In the genomic region with DNA sequence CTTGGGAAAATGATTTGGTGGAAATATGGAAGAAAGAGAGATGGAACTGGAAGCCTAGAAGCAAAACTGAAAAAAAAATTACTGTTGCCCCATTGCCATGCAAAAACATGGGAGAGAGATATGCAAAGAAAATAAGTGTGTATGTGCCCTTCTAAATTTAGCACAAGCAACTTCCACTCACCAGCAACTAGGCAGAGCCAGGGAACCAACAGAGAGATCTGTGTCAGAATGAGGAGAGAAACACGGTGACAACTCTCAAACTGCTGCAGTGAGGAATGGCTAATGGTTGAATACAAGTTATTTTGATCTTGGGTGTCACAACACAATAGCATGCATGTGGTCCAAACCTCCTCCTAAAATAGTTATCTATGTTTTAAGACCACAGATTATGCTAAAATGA, we compare ENCODE assay signal across 27 cellular contexts. TPM values are rescaled to one million over a fixed set of nuclear protein-coding genes. Genes with fewer than 3 reads are reported as not detected.
"Had no signal": no experiment of that assay in that cellular context is flagged by ENCODE, and none has a peak within 500 bp of the region (broad histone marks: within the 10 kb centered on the region; RNA-seq: fewer than 3 reads in every experiment).

No MANE protein-coding gene starts in this region.

- H3K9me3 Mint-ChIP-seq: activated B cell treated with CpG ODN at 0.5 μM for 24 hours; activated CD4-positive, alpha-beta T cell treated with anti-CD3 and anti-CD28 coated beads, Interleukin-2, amount 10 ng/mL, durations not matched to agents 24 days and 14 days; activated naive CD4-positive, alpha-beta T cell treated with anti-CD3 and anti-CD28 coated beads, Interleukin-2, amount 50 U/mL, for 24 hours; activated T-helper 1 cell treated with anti-CD3 and anti-CD28 coated beads, Interleukin-12 subunit alpha, Interleukin-12 subunit beta, Interleukin-2, Interleukin-4 antibody, amounts not matched to agents 30 ng/mL and 10 ng/mL and 1 ng/mL, durations not matched to agents 14 hours and 24 hours and 36 hours had no signal

- ATAC-seq: activated CD8-positive, alpha-beta memory T cell treated with anti-CD3 and anti-CD28 coated beads, Interleukin-2, amount 10 ng/mL, durations not matched to agents 7 days and 5 days; body of pancreas had no signal

- H3K27ac ChIP-seq: body of pancreas had no signal

- H3K36me3 Mint-ChIP-seq: activated CD8-positive, alpha-beta memory T cell treated with anti-CD3 and anti-CD28 coated beads, Interleukin-2, amount 10 ng/mL, durations not matched to agents 7 days and 5 days; activated naive CD4-positive, alpha-beta T cell treated with anti-CD3 and anti-CD28 coated beads, Interleukin-2, amount 50 U/mL, for 24 hours; IgD-negative memory B cell had no signal

- H3K27ac Mint-ChIP-seq: activated B cell treated with CpG ODN at 0.5 μM for 24 hours; activated CD4-positive, alpha-beta T cell treated with anti-CD3 and anti-CD28 coated beads, Interleukin-2, amount 10 ng/mL, durations not matched to agents 24 days and 14 days; activated CD8-positive, alpha-beta memory T cell treated with anti-CD3 and anti-CD28 coated beads, Interleukin-2, amount 10 ng/mL, durations not matched to agents 7 days and 5 days; activated naive CD4-positive, alpha-beta T cell treated with anti-CD3 and anti-CD28 coated beads, Interleukin-2, amount 50 U/mL, for 24 hours; activated T-cell treated with anti-CD3 and anti-CD28 coated beads, Interleukin-2, amount 50 U/mL, for 24 hours; activated T-helper 1 cell treated with anti-CD3 and anti-CD28 coated beads, Interleukin-12 subunit alpha, Interleukin-12 subunit beta, Interleukin-2, Interleukin-4 antibody, amounts not matched to agents 30 ng/mL and 10 ng/mL and 1 ng/mL, durations not matched to agents 14 hours and 24 hours and 36 hours; IgD-negative memory B cell had no signal

- H3K4me3 Mint-ChIP-seq: activated B cell treated with CpG ODN at 0.5 μM for 24 hours; activated CD4-positive, alpha-beta T cell treated with anti-CD3 and anti-CD28 coated beads, Interleukin-2, amount 10 ng/mL, durations not matched to agents 24 days and 14 days; activated CD8-positive, alpha-beta memory T cell treated with anti-CD3 and anti-CD28 coated beads, Interleukin-2, amount 10 ng/mL, durations not matched to agents 7 days and 5 days; activated naive CD4-positive, alpha-beta T cell treated with anti-CD3 and anti-CD28 coated beads, Interleukin-2, amount 50 U/mL, for 24 hours; activated T-cell treated with anti-CD3 and anti-CD28 coated beads, Interleukin-2, amount 50 U/mL, for 24 hours; activated T-helper 1 cell treated with anti-CD3 and anti-CD28 coated beads, Interleukin-12 subunit alpha, Interleukin-12 subunit beta, Interleukin-2, Interleukin-4 antibody, amounts not matched to agents 30 ng/mL and 10 ng/mL and 1 ng/mL, durations not matched to agents 14 hours and 24 hours and 36 hours; IgD-negative memory B cell had no signal

- H3K4me3 ChIP-seq: body of pancreas had no signal

- H3K4me1 Mint-ChIP-seq: activated B cell treated with CpG ODN at 0.5 μM for 24 hours; activated CD4-positive, alpha-beta T cell treated with anti-CD3 and anti-CD28 coated beads, Interleukin-2, amount 10 ng/mL, durations not matched to agents 24 days and 14 days; activated CD8-positive, alpha-beta memory T cell treated with anti-CD3 and anti-CD28 coated beads, Interleukin-2, amount 10 ng/mL, durations not matched to agents 7 days and 5 days; activated naive CD4-positive, alpha-beta T cell treated with anti-CD3 and anti-CD28 coated beads, Interleukin-2, amount 50 U/mL, for 24 hours; IgD-negative memory B cell had no signal

- H3K4me1 ChIP-seq: body of pancreas had no signal

- H3K27me3 Mint-ChIP-seq: activated B cell treated with CpG ODN at 0.5 μM for 24 hours; activated CD4-positive, alpha-beta T cell treated with anti-CD3 and anti-CD28 coated beads, Interleukin-2, amount 10 ng/mL, durations not matched to agents 24 days and 14 days; activated CD8-positive, alpha-beta memory T cell treated with anti-CD3 and anti-CD28 coated beads, Interleukin-2, amount 10 ng/mL, durations not matched to agents 7 days and 5 days; activated naive CD4-positive, alpha-beta T cell treated with anti-CD3 and anti-CD28 coated beads, Interleukin-2, amount 50 U/mL, for 24 hours; activated T-cell treated with anti-CD3 and anti-CD28 coated beads, Interleukin-2, amount 50 U/mL, for 24 hours; IgD-negative memory B cell had no signal

- H3K9me3 ChIP-seq: body of pancreas had no signal

- DNase-seq: activated B cell treated with CpG ODN at 0.5 μM for 24 hours; activated CD4-positive, alpha-beta T cell treated with anti-CD3 and anti-CD28 coated beads for 1 hour; activated CD4-positive, alpha-beta T cell treated with anti-CD3 and anti-CD28 coated beads, Interleukin-2, amount 10 ng/mL, durations not matched to agents 24 days and 14 days; activated CD4-positive, alpha-beta T cell treated with anti-CD3 and anti-CD28 coated beads, Interleukin-2, amount 50 U/mL, for 48 hours; activated CD8-positive, alpha-beta memory T cell treated with anti-CD3 and anti-CD28 coated beads, Interleukin-2, amount 10 ng/mL, durations not matched to agents 7 days and 5 days; activated effector memory CD4-positive, alpha-beta T cell treated with Interleukin-2 at 50 U/mL for 16 hours; activated naive CD4-positive, alpha-beta T cell; activated T-cell treated with anti-CD3 and anti-CD28 coated beads, Interleukin-2, amount 50 U/mL, for 24 hours; aorta; body of pancreas; caudate nucleus; KG1; NCI-H1092; NCI-H1417; NCI-H1930; NCI-H2107; NCI-H2171 treated with DMSO at 0.1 percent for 48 hours; NCI-H226; NCI-H526; NCI-H82; NK-92 treated with Interleukin-12 subunit alpha and Interleukin-12 subunit beta, amount 100 ng/mL, for 24 hours; SIG-M5; T-helper 2 cell; T1000 had no signal

- H3K27me3 ChIP-seq: body of pancreas had no signal

RNA-seq across cellular contexts. Expression of gene DSC2, which starts 10.9 kb away (rescaled TPM):
- total RNA-seq: activated B cell treated with CpG ODN at 0.5 μM for 24 hours; activated CD4-positive, alpha-beta T cell treated with anti-CD3 and anti-CD28 coated beads, Interleukin-2, amount 10 ng/mL, durations not matched to agents 24 days and 14 days; activated CD8-positive, alpha-beta memory T cell treated with anti-CD3 and anti-CD28 coated beads, Interleukin-2, amount 10 ng/mL, durations not matched to agents 7 days and 5 days; activated T-helper 1 cell treated with anti-CD3 and anti-CD28 coated beads, Interleukin-12 subunit alpha, Interleukin-12 subunit beta, Interleukin-2, Interleukin-4 antibody, amounts not matched to agents 30 ng/mL and 10 ng/mL and 1 ng/mL, durations not matched to agents 14 hours and 24 hours and 36 hours had no signal
- polyA plus RNA-seq: IgD-negative memory B cell had no signal

RNA-seq across cellular contexts. Expression of gene DSC3, which starts 48.8 kb away (rescaled TPM):
- total RNA-seq: activated B cell treated with CpG ODN at 0.5 μM for 24 hours; activated CD4-positive, alpha-beta T cell treated with anti-CD3 and anti-CD28 coated beads, Interleukin-2, amount 10 ng/mL, durations not matched to agents 24 days and 14 days; activated CD8-positive, alpha-beta memory T cell treated with anti-CD3 and anti-CD28 coated beads, Interleukin-2, amount 10 ng/mL, durations not matched to agents 7 days and 5 days; activated T-helper 1 cell treated with anti-CD3 and anti-CD28 coated beads, Interleukin-12 subunit alpha, Interleukin-12 subunit beta, Interleukin-2, Interleukin-4 antibody, amounts not matched to agents 30 ng/mL and 10 ng/mL and 1 ng/mL, durations not matched to agents 14 hours and 24 hours and 36 hours had no signal
- polyA plus RNA-seq: IgD-negative memory B cell had no signal
